ENCODE assay signal across 19 cellular contexts in genomic region chr10:49225218-49225876, GRCh38. TPM values are rescaled to one million over a fixed set of nuclear protein-coding genes. Genes with fewer than 3 reads are reported as not detected.
DNase-seq lines count a peak whose midpoint lies in the region; ATAC-seq and TF ChIP-seq lines count a peak whose summit lies in the region.
"Had no signal": no experiment of that assay in that cellular context is flagged by ENCODE, and none has a peak within 500 bp of the region (broad histone marks: within the 10 kb centered on the region; RNA-seq: fewer than 3 reads in every experiment).

No MANE protein-coding gene starts in this region.

- DNase-seq in T-helper 17 cell = no peak
- DNase-seq in right cardiac atrium = peak; percentile 26 to 67 (median 59)
- peak; percentile 55 to 75 for DNase-seq in gastrocnemius medialis
- DNase-seq in DMS153 treated with DMSO at 0.1 percent for 48 hours (lab: John Stamatoyannopoulos, UW; ENCODE audit: unreplicated experiment) = no peak
- no peak for DNase-seq in NCI-H187 treated with DMSO at 0.1 percent for 48 hours (lab: John Stamatoyannopoulos, UW)
- no peak for DNase-seq in activated effector memory CD4-positive, alpha-beta T cell treated with Interleukin-2 at 50 U/mL for 16 hours
- DNase-seq: COR-L47, H7, NCI-H1436, NCI-H2081, NCI-H510A, NCI-H774, PC-3 had no signal

- no peaks in the 10 kb centered on the region for H3K4me1 ChIP-seq in gastroesophageal sphincter
- no peaks in the 10 kb centered on the region for H3K4me1 ChIP-seq in right cardiac atrium (ENCODE audit: control insufficient read depth, insufficient read depth, low read length)
- H3K4me1 ChIP-seq in gastrocnemius medialis = peaks cover 5 to 10% of the 10 kb centered on the region in 2 donors
- H3K4me1 ChIP-seq: A549 had no signal

- TF ChIP-seq EP300 in gastroesophageal sphincter (IDR thresholded peaks at IDR 0.05) = no peak

- no peak overlapping the region for H3K27ac ChIP-seq in gastroesophageal sphincter
- peak overlapping the region; percentile 11 for H3K27ac ChIP-seq in right cardiac atrium (ENCODE audit: low read length)
- H3K27ac ChIP-seq in gastrocnemius medialis = peak overlapping the region; percentile 24 to 65 (median 60)
- H3K27ac ChIP-seq: A549, KMS-11, RWPE1 had no signal

- H3K4me1 Mint-ChIP-seq in T-helper 17 cell = peaks cover 3% of the 10 kb centered on the region

- TF ChIP-seq POLR2A in gastroesophageal sphincter (IDR thresholded peaks at IDR 0.05) (no peak), gastrocnemius medialis (IDR thresholded peaks at IDR 0.05) (no peak)

- H3K9me3 ChIP-seq in T-helper 17 cell (ENCODE audit: control insufficient read depth, low read length, poor library complexity, severe bottlenecking) (no peaks in the 10 kb centered on the region), gastroesophageal sphincter (peaks cover 0 to 10% (median 0%) of the 10 kb centered on the region in 3 donors), right cardiac atrium (ENCODE audit: control insufficient read depth, low read length) (no peaks in the 10 kb centered on the region), gastrocnemius medialis (no peaks in the 10 kb centered on the region)
- H3K9me3 ChIP-seq: A549 had no signal

- TF ChIP-seq CTCF in gastroesophageal sphincter (IDR thresholded peaks at IDR 0.05) (no peak), gastrocnemius medialis (IDR thresholded peaks at IDR 0.05 in 4 of 5, conservative IDR thresholded peaks at IDR 0.05 in 1 of 5) (peak in 1 of 5 experiments; percentile 7)

- H3K4me3 Mint-ChIP-seq in T-helper 17 cell = peak overlapping the region; percentile 7

- H3K36me3 Mint-ChIP-seq in T-helper 17 cell (ENCODE audit: low read depth) = peaks cover 2% of the 10 kb centered on the region

- H3K36me3 ChIP-seq in gastroesophageal sphincter (no peaks in the 10 kb centered on the region), gastrocnemius medialis (no peaks in the 10 kb centered on the region)
- H3K36me3 ChIP-seq: BLaER1 treated with 17β-estradiol and CSF1 and Interleukin-3, amounts not matched to agents 10 nM and 100 nM had no signal

- WGBS in gastroesophageal sphincter (ENCODE audit: low coverage in 1 of 2), 2 donors = 45 to 62% methylated on average over 3 to 6 of the region's 12 CpGs
- 42% methylated on average over 12 of the region's 12 CpGs for WGBS in right cardiac atrium

- H3K4me3 ChIP-seq in gastroesophageal sphincter (no peak overlapping the region), right cardiac atrium (ENCODE audit: low read length) (no peak overlapping the region), gastrocnemius medialis (no peak overlapping the region)
- H3K4me3 ChIP-seq: A549; BLaER1 treated with 17β-estradiol and CSF1 and Interleukin-3, amounts not matched to agents 10 nM and 100 nM had no signal

- ATAC-seq in T-helper 17 cell (no peak), gastroesophageal sphincter (peak; percentile 20), right cardiac atrium (peak; percentile 74 to 76), gastrocnemius medialis (peak; percentile 90 to 97)
- ATAC-seq: A549, PC-3 had no signal

- H3K27me3 ChIP-seq in gastroesophageal sphincter (no peaks in the 10 kb centered on the region), right cardiac atrium (ENCODE audit: control insufficient read depth, insufficient read depth) (no peaks in the 10 kb centered on the region), gastrocnemius medialis (no peaks in the 10 kb centered on the region)
- H3K27me3 ChIP-seq: BLaER1 treated with 17β-estradiol and CSF1 and Interleukin-3, amounts not matched to agents 10 nM and 100 nM had no signal

- intact Hi-C loops in right cardiac atrium (cut with DNase I) (no loop called here), gastrocnemius medialis (cut with DNase I; ENCODE audit: low total_unique reads) (no loop called here)

- peaks cover 7% of the 10 kb centered on the region for H3K27me3 Mint-ChIP-seq in T-helper 17 cell

- no peak overlapping the region for H3K27ac Mint-ChIP-seq in T-helper 17 cell

- in situ Hi-C loops in gastrocnemius medialis (cut with MboI; ENCODE audit: low sequenced_read_pairs in 4 of 4) = no loop called here

RNA-seq across cellular contexts. Expression of gene TMEM273, which starts 37.2 kb away (rescaled TPM):
- total RNA-seq in T-helper 17 cell (10 to 100 TPM; 11.3 to 39.6 TPM), gastroesophageal sphincter (10 to 100 TPM; 12.4 to 65.8 (median 21.7) TPM), right cardiac atrium (10 to 100 TPM in 3 of 4 donors, 1 to 10 TPM in 1; 9.6 to 36.9 (median 24.2) TPM), gastrocnemius medialis (10 to 100 TPM in 1 of 4 donors, 1 to 10 TPM in 3; 4.9 to 11.2 (median 7.8) TPM)
- polyA plus RNA-seq in right cardiac atrium = 23.6 TPM
- total RNA-seq: H7, M059J, PC-3 had no signal
- polyA plus RNA-seq: A549 had no signal

Comparison
In these comparisons a context has a peak if more than half of its experiments do, and no peak if none do; other contexts are left out.
1. DNase-seq: peak in right cardiac atrium (3 of 3) and gastrocnemius medialis (2 of 2); none in T-helper 17 cell (0 of 3), DMS153 treated with DMSO at 0.1 percent for 48 hours (single experiment), NCI-H187 treated with DMSO at 0.1 percent for 48 hours (single experiment) and activated effector memory CD4-positive, alpha-beta T cell treated with Interleukin-2 at 50 U/mL for 16 hours (single experiment).
2. H3K27ac ChIP-seq: peak in right cardiac atrium (single experiment) and gastrocnemius medialis (4 of 4); none in gastroesophageal sphincter (0 of 4).